ENCODE assay signal across 19 cellular contexts in genomic region chr16:81464279-81464678, GRCh38.
"Had no signal": no experiment of that assay in that cellular context is flagged by ENCODE, and none has a peak within 500 bp of the region (broad histone marks: within the 10 kb centered on the region; RNA-seq: fewer than 3 reads in every experiment).

No MANE protein-coding gene starts in this region.

- H3K27me3 ChIP-seq: ascending aorta, esophagus muscularis mucosa, gastroesophageal sphincter, heart right ventricle, sigmoid colon had no signal

- H3K9ac ChIP-seq: parathyroid adenoma had no signal

- H3K4me3 Mint-ChIP-seq: activated CD4-positive, alpha-beta T cell treated with anti-CD3 and anti-CD28 coated beads, Interleukin-2, amount 10 ng/mL, durations not matched to agents 7 days and 5 days; memory B cell had no signal

- H2AFZ ChIP-seq: parathyroid adenoma had no signal

- H3K4me3 ChIP-seq: ascending aorta, esophagus muscularis mucosa, gastroesophageal sphincter, heart right ventricle, sigmoid colon had no signal

- H3K9me3 ChIP-seq: ascending aorta, esophagus muscularis mucosa, gastroesophageal sphincter, heart right ventricle, sigmoid colon had no signal

- H3K27ac Mint-ChIP-seq: activated CD4-positive, alpha-beta T cell treated with anti-CD3 and anti-CD28 coated beads, Interleukin-2, amount 10 ng/mL, durations not matched to agents 7 days and 5 days; memory B cell had no signal

- DNase-seq: activated CD4-positive, alpha-beta T cell treated with anti-CD3 and anti-CD28 coated beads, Interleukin-2, amount 10 ng/mL, durations not matched to agents 7 days and 5 days; activated CD8-positive, alpha-beta memory T cell treated with anti-CD3 and anti-CD28 coated beads for 24 hours; activated CD8-positive, alpha-beta memory T cell treated with anti-CD3 and anti-CD28 coated beads, Interleukin-2, amount 50 U/mL, for 48 hours; activated effector memory CD4-positive, alpha-beta T cell treated with Interleukin-2 at 50 U/mL for 16 hours; activated naive CD4-positive, alpha-beta T cell treated with anti-CD3 and anti-CD28 coated beads, Interleukin-2, amount 50 U/mL, for 16 hours; activated T-cell treated with anti-CD3 and anti-CD28 coated beads, Interleukin-2, amount 50 U/mL, for 48 hours; effector CD8-positive, alpha-beta T cell; heart right ventricle; sigmoid colon; stimulated activated CD4-positive, alpha-beta T cell treated with anti-CD3 and anti-CD28 coated beads, Interleukin-4, amount 100 ng/mL, for 4 hours; stimulated activated naive CD4-positive, alpha-beta T cell; T-helper 1 cell; T1000 had no signal

- H3K9me3 Mint-ChIP-seq: activated CD4-positive, alpha-beta T cell treated with anti-CD3 and anti-CD28 coated beads, Interleukin-2, amount 10 ng/mL, durations not matched to agents 7 days and 5 days; memory B cell had no signal

- H3K36me3 ChIP-seq: ascending aorta, esophagus muscularis mucosa, gastroesophageal sphincter, sigmoid colon had no signal

- H3K27me3 Mint-ChIP-seq: activated CD4-positive, alpha-beta T cell treated with anti-CD3 and anti-CD28 coated beads, Interleukin-2, amount 10 ng/mL, durations not matched to agents 7 days and 5 days; memory B cell had no signal

- ATAC-seq: gastroesophageal sphincter, heart right ventricle had no signal

- H3K4me1 ChIP-seq: ascending aorta, parathyroid adenoma had no signal

- FAIRE-seq: endothelial cell of umbilical vein had no signal

- H3K27ac ChIP-seq: ascending aorta, esophagus muscularis mucosa, gastroesophageal sphincter, heart right ventricle, parathyroid adenoma, sigmoid colon had no signal
